ENCODE assay signal across 30 cellular contexts in the genomic region with DNA sequence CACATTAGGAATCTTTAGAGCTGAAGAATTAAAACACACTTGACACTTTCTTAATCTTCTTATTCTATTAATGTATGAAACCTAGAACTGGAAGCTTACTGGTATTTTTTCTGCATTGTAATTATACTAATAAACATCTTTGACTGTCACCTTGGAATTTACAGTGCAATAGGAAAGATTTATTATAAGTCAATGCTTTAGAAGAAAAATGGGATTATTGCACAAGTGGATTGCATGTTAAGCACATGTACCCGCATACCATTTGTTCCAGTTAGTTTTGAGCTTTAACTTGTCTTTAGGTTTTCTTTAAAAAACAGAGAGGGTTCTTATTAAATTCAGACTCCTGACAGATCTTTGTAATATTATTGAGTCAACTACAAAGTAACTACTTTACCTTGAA.
"Had no signal": no experiment of that assay in that cellular context is flagged by ENCODE, and none has a peak within 500 bp of the region (broad histone marks: within the 10 kb centered on the region; RNA-seq: fewer than 3 reads in every experiment).

No MANE protein-coding gene starts in this region.

- H3K79me2 ChIP-seq: parathyroid adenoma had no signal

- H3K36me3 Mint-ChIP-seq: immature natural killer cell; naive B cell; natural killer cell; neural progenitor cell; stimulated activated effector memory CD8-positive, alpha-beta T cell treated with anti-CD3 and anti-CD28 coated beads, Interleukin-12 subunit alpha, Interleukin-12 subunit beta, amount 100 ng/mL, for 72 hours had no signal

- DNase-seq: hypothalamus; immature natural killer cell; kidney; left colon; lower lobe of right lung; mammary epithelial cell; mesenchymal stem cell; naive B cell; natural killer cell; nephron progenitor cell; occipital lobe; psoas muscle; right lobe of liver; stimulated activated CD4-positive, alpha-beta T cell treated with anti-CD3 and anti-CD28 coated beads, Interleukin-12 subunit alpha, Interleukin-12 subunit beta, amount 100 ng/mL, for 4 hours; stimulated activated CD4-positive, alpha-beta T cell treated with anti-CD3 and anti-CD28 coated beads, Interleukin-15, amount 100 ng/mL, for 24 hours; stimulated activated CD4-positive, alpha-beta T cell treated with anti-CD3 and anti-CD28 coated beads, Interleukin-4, amount 100 ng/mL, for 24 hours; stimulated activated naive CD4-positive, alpha-beta T cell; tibial artery; trophoblast cell; upper lobe of right lung had no signal

- H3K27ac ChIP-seq: left lung, lower lobe of right lung, neural progenitor cell, neutrophil, parathyroid adenoma, psoas muscle, right atrium auricular region, right lobe of liver, skin epidermis, suprapubic skin, thoracic aorta, tibial artery, upper lobe of right lung had no signal

- H3K9ac ChIP-seq: neural progenitor cell, parathyroid adenoma had no signal

- ATAC-seq: left colon; left lung; lower lobe of right lung; natural killer cell; psoas muscle; right lobe of liver; stimulated activated effector memory CD8-positive, alpha-beta T cell treated with anti-CD3 and anti-CD28 coated beads, Interleukin-12 subunit alpha, Interleukin-12 subunit beta, amount 100 ng/mL, for 72 hours; upper lobe of right lung had no signal

- H3K9me3 ChIP-seq: left lung, lower lobe of right lung, neutrophil, psoas muscle, right atrium auricular region, right lobe of liver, suprapubic skin, thoracic aorta, tibial artery, upper lobe of right lung had no signal

- H3K4me1 ChIP-seq: left lung, lower lobe of right lung, neural progenitor cell, parathyroid adenoma, psoas muscle, right atrium auricular region, right lobe of liver, suprapubic skin, upper lobe of right lung had no signal

- H3K36me3 ChIP-seq: left lung, lower lobe of right lung, neural progenitor cell, neutrophil, right atrium auricular region, right lobe of liver, suprapubic skin, thoracic aorta, tibial artery, upper lobe of right lung had no signal

- H3K4me2 ChIP-seq: neural progenitor cell had no signal

- H3K4me1 Mint-ChIP-seq: immature natural killer cell; naive B cell; natural killer cell; nephron progenitor cell; neural progenitor cell; stimulated activated effector memory CD8-positive, alpha-beta T cell treated with anti-CD3 and anti-CD28 coated beads, Interleukin-12 subunit alpha, Interleukin-12 subunit beta, amount 100 ng/mL, for 72 hours had no signal

- H3K27me3 ChIP-seq: left lung, neural progenitor cell, neutrophil, right atrium auricular region, right lobe of liver, suprapubic skin, tibial artery, upper lobe of right lung had no signal

- H3K27me3 Mint-ChIP-seq: naive B cell; stimulated activated naive CD8-positive, alpha-beta T cell treated with anti-CD3 and anti-CD28 coated beads, Interleukin-15, Interleukin-2, amounts not matched to agents 100 ng/mL and 50 ng/mL, for 24 hours had no signal

- H3K4me3 ChIP-seq: left lung, lower lobe of right lung, neural progenitor cell, psoas muscle, right atrium auricular region, right lobe of liver, skin epidermis, suprapubic skin, thoracic aorta, tibial artery, upper lobe of right lung had no signal

- H2AFZ ChIP-seq: neural progenitor cell, parathyroid adenoma had no signal

- H3K27ac Mint-ChIP-seq: immature natural killer cell; naive B cell; natural killer cell; nephron progenitor cell; neural progenitor cell; stimulated activated effector memory CD8-positive, alpha-beta T cell treated with anti-CD3 and anti-CD28 coated beads, Interleukin-12 subunit alpha, Interleukin-12 subunit beta, amount 100 ng/mL, for 72 hours; stimulated activated naive CD8-positive, alpha-beta T cell treated with anti-CD3 and anti-CD28 coated beads, Interleukin-15, Interleukin-2, amounts not matched to agents 100 ng/mL and 50 ng/mL, for 24 hours had no signal

- H3K4me3 Mint-ChIP-seq: immature natural killer cell; naive B cell; natural killer cell; nephron progenitor cell; neural progenitor cell; stimulated activated effector memory CD8-positive, alpha-beta T cell treated with anti-CD3 and anti-CD28 coated beads, Interleukin-12 subunit alpha, Interleukin-12 subunit beta, amount 100 ng/mL, for 72 hours; stimulated activated naive CD8-positive, alpha-beta T cell treated with anti-CD3 and anti-CD28 coated beads, Interleukin-15, Interleukin-2, amounts not matched to agents 100 ng/mL and 50 ng/mL, for 24 hours had no signal
